9 cellular contexts compared by ENCODE assay signal in the genomic region with DNA sequence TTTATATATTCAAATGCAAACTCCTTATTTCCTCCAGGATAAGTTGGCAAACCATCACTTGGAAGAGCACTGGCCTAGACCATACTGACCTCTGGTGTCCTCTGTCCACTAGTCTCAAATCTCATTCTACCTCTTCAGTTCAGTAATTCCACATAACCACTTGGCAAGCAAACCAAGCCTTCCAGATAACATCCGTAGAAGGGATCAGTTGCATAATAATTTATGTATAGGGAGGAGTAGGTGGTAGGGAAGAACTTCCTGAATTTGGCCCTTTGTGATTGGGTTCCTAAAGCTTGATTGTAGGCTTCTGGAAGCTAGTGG. TPM values are rescaled to one million over a fixed set of nuclear protein-coding genes. Genes with fewer than 3 reads are reported as not detected.
DNase-seq lines count a peak whose midpoint lies in the region; ATAC-seq and TF ChIP-seq lines count a peak whose summit lies in the region.
"Had no signal": no experiment of that assay in that cellular context is flagged by ENCODE, and none has a peak within 500 bp of the region (broad histone marks: within the 10 kb centered on the region; RNA-seq: fewer than 3 reads in every experiment).

No MANE protein-coding gene starts in this region.

- peaks cover 55% of the 10 kb centered on the region for H3F3A ChIP-seq in GM23248 (ENCODE audit: insufficient read depth)

- peaks cover 20% of the 10 kb centered on the region for H3K36me3 Mint-ChIP-seq in activated naive CD8-positive, alpha-beta T cell

- no peaks in the 10 kb centered on the region for H3K9me3 Mint-ChIP-seq in activated naive CD8-positive, alpha-beta T cell (ENCODE audit: low read depth)

- H2AFZ ChIP-seq in GM23248, result no peak overlapping the region

- 0 to 11% methylated on average over 1 of the region's 1 CpG for WGBS in GM23248 (ENCODE audit: low coverage in 1 of 2, low lambda C conversion rate in 2 of 2, missing lambda C conversion rate in 2 of 2), 2 experiments

- intact Hi-C loops in sciatic nerve (cut with DNase I), result no loop called here

- H3K4me2 ChIP-seq in GM23248 (ENCODE audit: unreplicated experiment), result peak overlapping the region; percentile 39

- TF ChIP-seq CTCF in cardiac muscle cell (IDR thresholded peaks at IDR 0.05; ENCODE audit: low read depth, low read length), result peak; percentile 29

- H3K4me3 Mint-ChIP-seq in activated naive CD8-positive, alpha-beta T cell, result no peak overlapping the region

- H3K9ac ChIP-seq in GM23248, result no peak overlapping the region

- H3K36me3 ChIP-seq in GM23248 (ENCODE audit: low read depth), result peaks cover 70% of the 10 kb centered on the region
- peaks cover 59% of the 10 kb centered on the region for H3K36me3 ChIP-seq in cardiac muscle cell

- DNase-seq in GM23248, result peak; percentile 50
- DNase-seq in cardiac muscle cell (ENCODE audit: low read depth in 1 of 2, low spot score in 1 of 2), result peak; percentile 45 to 86
- DNase-seq in sciatic nerve (ENCODE audit: low spot score), result no peak
- DNase-seq in GM19238 (ENCODE audit: insufficient read length, low spot score), result no peak
- no peak for DNase-seq in DMS53 treated with DMSO at 0.1 percent for 48 hours (lab: John Stamatoyannopoulos, UW; ENCODE audit: unreplicated experiment)

- no peaks in the 10 kb centered on the region for H3K9me2 ChIP-seq in GM23248 (ENCODE audit: insufficient read depth)

- H3K4me1 Mint-ChIP-seq in activated naive CD8-positive, alpha-beta T cell (ENCODE audit: low read depth), result peaks cover 44% of the 10 kb centered on the region

- peaks cover 100% of the 10 kb centered on the region for H3K79me2 ChIP-seq in GM23248 (ENCODE audit: insufficient read depth)

- peak overlapping the region; percentile 19 for H3K27ac Mint-ChIP-seq in activated naive CD8-positive, alpha-beta T cell

- peaks cover 29% of the 10 kb centered on the region for H4K20me1 ChIP-seq in GM23248 (ENCODE audit: insufficient read depth)

- H3K27me3 Mint-ChIP-seq in activated naive CD8-positive, alpha-beta T cell, result no peaks in the 10 kb centered on the region

- no peaks in the 10 kb centered on the region for H3K9me3 ChIP-seq in GM23248 (ENCODE audit: low read depth)
- no peaks in the 10 kb centered on the region for H3K9me3 ChIP-seq in cardiac muscle cell (ENCODE audit: low read depth)
- H3K9me3 ChIP-seq: prostate gland had no signal

- peaks cover 29% of the 10 kb centered on the region for H3K4me1 ChIP-seq in GM23248 (ENCODE audit: insufficient read depth)
- peaks cover 14% of the 10 kb centered on the region for H3K4me1 ChIP-seq in cardiac muscle cell (ENCODE audit: low read depth)

- peak; percentile 71 for ATAC-seq in sciatic nerve
- ATAC-seq in GM19328 (IDR thresholded peaks at IDR 0.05; ENCODE audit: unreplicated experiment), result no peak
- ATAC-seq in HG02870 (IDR thresholded peaks at IDR 0.05; ENCODE audit: unreplicated experiment), result no peak

- H3K27me3 ChIP-seq in GM23248 (replicated peaks; ENCODE audit: insufficient read depth), result no peaks in the 10 kb centered on the region
- no peaks in the 10 kb centered on the region for H3K27me3 ChIP-seq in cardiac muscle cell

- in situ Hi-C loops in GM23248 (cut with MboI), result no loop called here

- H3K27ac ChIP-seq in GM23248 (peak overlapping the region; percentile 35), cardiac muscle cell (peak overlapping the region; percentile 57)
- H3K27ac ChIP-seq: prostate gland had no signal

- H3K4me3 ChIP-seq in GM23248 (no peak overlapping the region), cardiac muscle cell (no peak overlapping the region)
- H3K4me3 ChIP-seq: prostate gland had no signal

RNA-seq across cellular contexts. Expression of a gene that starts 55.0 kb away (rescaled TPM):
- 57.5 and 67.3 TPM in 2 replicates for total RNA-seq in GM23248 (2014; rRNA removed; shearing (Covaris generic))
- 53.3 and 54.3 TPM in 2 replicates for polyA plus RNA-seq in GM23248 (2016; fragmentation: Nextera tagmentation; extraction: Ambion mirVana)
- 113 and 141 TPM in 2 replicates for total RNA-seq in cardiac muscle cell
- polyA plus RNA-seq in cardiac muscle cell, result 72.2 and 109 TPM in 2 replicates
- total RNA-seq in sciatic nerve, result 148 TPM

Comparison
In these comparisons a context has a peak if more than half of its experiments do, and no peak if none do; other contexts are left out.
1. DNase-seq: peak in GM23248 (single experiment) and cardiac muscle cell (2 of 2); none in sciatic nerve (single experiment), GM19238 (single experiment) and DMS53 treated with DMSO at 0.1 percent for 48 hours (single experiment).